Comparison of ENCODE assay signal across 14 cellular contexts in the genomic region with DNA sequence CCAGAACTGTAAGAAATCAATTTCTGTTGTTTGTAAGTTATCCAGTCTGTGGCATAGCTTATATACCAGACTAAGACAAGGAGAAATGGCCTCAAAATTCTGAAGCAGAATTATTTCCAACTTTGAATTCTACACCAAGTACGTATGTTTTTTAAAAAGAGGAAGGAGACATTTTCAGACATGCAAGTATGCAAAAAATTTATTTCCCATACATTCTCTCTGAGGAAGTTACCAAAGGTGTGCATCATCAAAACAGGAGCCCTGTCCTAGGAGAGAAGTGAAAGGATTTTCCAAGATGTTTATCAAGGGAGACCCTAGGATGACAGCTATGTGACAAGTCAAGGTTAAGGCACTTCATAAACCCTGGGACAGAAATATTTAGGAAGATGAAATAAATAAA. TPM values are rescaled to one million over a fixed set of nuclear protein-coding genes. Genes with fewer than 3 reads are reported as not detected.
A peak's percentile ranks its signal among the peaks of the same experiment; 100 is the strongest.
DNase-seq lines count a peak whose midpoint lies in the region; ATAC-seq and TF ChIP-seq lines count a peak whose summit lies in the region.
"Had no signal": no experiment of that assay in that cellular context is flagged by ENCODE, and none has a peak within 500 bp of the region (broad histone marks: within the 10 kb centered on the region; RNA-seq: fewer than 3 reads in every experiment).

No MANE protein-coding gene starts in this region.

- peak overlapping the region; percentile 48 for H3K4me2 ChIP-seq in DOHH2 (ENCODE audit: low read length)
- no peak overlapping the region for H3K4me2 ChIP-seq in trophoblast cell (ENCODE audit: low read length)

- H2BK120ac ChIP-seq in trophoblast cell (ENCODE audit: insufficient read depth, low read length, poor library complexity) = no peak overlapping the region

- intact Hi-C loops in activated B cell treated with CpG ODN at 0.5 μM for 24 hours (cut with micrococcal nuclease) = no loop called here

- H4K91ac ChIP-seq in trophoblast cell (ENCODE audit: low read depth, low read length) = no peak overlapping the region

- peak overlapping the region; percentile 57 for H3K27ac Mint-ChIP-seq in activated B cell treated with CpG ODN at 0.5 μM for 24 hours
- H3K27ac Mint-ChIP-seq: CD8-positive, alpha-beta memory T cell had no signal

- peak overlapping the region; percentile 55 for H3K4me3 Mint-ChIP-seq in activated B cell treated with CpG ODN at 0.5 μM for 24 hours
- no peak overlapping the region for H3K4me3 Mint-ChIP-seq in activated T-cell treated with anti-CD3 and anti-CD28 coated beads, Interleukin-2, amount 50 U/mL, for 4 hours
- H3K4me3 Mint-ChIP-seq: CD8-positive, alpha-beta memory T cell had no signal

- H3K27me3 Mint-ChIP-seq in activated B cell treated with CpG ODN at 0.5 μM for 24 hours = no peaks in the 10 kb centered on the region
- no peaks in the 10 kb centered on the region for H3K27me3 Mint-ChIP-seq in activated T-cell treated with anti-CD3 and anti-CD28 coated beads, Interleukin-2, amount 50 U/mL, for 4 hours (ENCODE audit: low read depth)

- peaks cover 34% of the 10 kb centered on the region for H3K4me1 ChIP-seq in DOHH2 (ENCODE audit: control insufficient read depth, low read length)
- peaks cover 0 to 2% of the 10 kb centered on the region in 2 experiments for H3K4me1 ChIP-seq in trophoblast cell (ENCODE audit: control insufficient read depth in 1 of 2, insufficient read depth in 2 of 2, low read length in 2 of 2)
- H3K4me1 ChIP-seq: BE2C had no signal

- no peaks in the 10 kb centered on the region for H3K36me3 ChIP-seq in DOHH2 (ENCODE audit: control insufficient read depth, low read length)
- H3K36me3 ChIP-seq in trophoblast cell (ENCODE audit: control insufficient read depth in 1 of 2, insufficient read depth in 2 of 2, low read length in 2 of 2) = no peaks in the 10 kb centered on the region
- H3K36me3 ChIP-seq: BE2C, HAP-1 had no signal

- H3K9me3 Mint-ChIP-seq in activated B cell treated with CpG ODN at 0.5 μM for 24 hours = no peaks in the 10 kb centered on the region
- H3K9me3 Mint-ChIP-seq in activated T-cell treated with anti-CD3 and anti-CD28 coated beads, Interleukin-2, amount 50 U/mL, for 4 hours = no peaks in the 10 kb centered on the region
- H3K9me3 Mint-ChIP-seq: CD8-positive, alpha-beta memory T cell had no signal

- no peak overlapping the region for H3K18ac ChIP-seq in trophoblast cell (ENCODE audit: low read length)

- CTCF ChIA-PET in activated B cell treated with CpG ODN at 0.5 μM for 24 hours (lab: Charles Lee) = no interaction called here

- H3K9ac ChIP-seq in trophoblast cell (ENCODE audit: low read length) = no peak overlapping the region

- H2AK5ac ChIP-seq in trophoblast cell (ENCODE audit: low read length) = no peak overlapping the region

- H2AFZ ChIP-seq in trophoblast cell (ENCODE audit: insufficient read depth, low read length, poor library complexity) = no peak overlapping the region

- H3K4ac ChIP-seq in trophoblast cell (ENCODE audit: low read depth, low read length) = no peak overlapping the region

- no CpG with 5 or more reads among the region's 1 CpG for WGBS in trophoblast cell (ENCODE audit: extremely low coverage, insufficient coverage, insufficient read length)

- H3F3A ChIP-seq in DOHH2 (ENCODE audit: control insufficient read depth, insufficient read depth) = no peaks in the 10 kb centered on the region

- TF ChIP-seq CTCF in DOHH2 (IDR thresholded peaks at IDR 0.05; ENCODE audit: low read depth, low read length, poor library complexity, severe bottlenecking) (no peak), activated B cell treated with CpG ODN at 0.5 μM for 24 hours (IDR thresholded peaks at IDR 0.05) (no peak)

- H4K12ac ChIP-seq in trophoblast cell (ENCODE audit: low read depth, low read length) = no peak overlapping the region

- no peak overlapping the region for H4K8ac ChIP-seq in trophoblast cell (ENCODE audit: low read depth, low read length)

- no peak for ATAC-seq in activated B cell treated with CpG ODN at 0.5 μM for 24 hours (ENCODE audit: low read depth)
- no peak for ATAC-seq in activated T-cell treated with anti-CD3 and anti-CD28 coated beads, Interleukin-2, amount 50 U/mL, for 4 hours
- ATAC-seq: HepG2 had no signal

- no peak overlapping the region for H3K27ac ChIP-seq in DOHH2 (ENCODE audit: low read depth, low read length)
- no peak overlapping the region for H3K27ac ChIP-seq in trophoblast cell (ENCODE audit: low read depth, low read length)
- H3K27ac ChIP-seq: C4-2B had no signal

- H3K27me3 ChIP-seq in DOHH2 (ENCODE audit: control insufficient read depth, low read length) = no peaks in the 10 kb centered on the region
- H3K27me3 ChIP-seq in trophoblast cell (ENCODE audit: insufficient read depth, low read length) = no peaks in the 10 kb centered on the region
- H3K27me3 ChIP-seq: BE2C had no signal

- POLR2A ChIA-PET in activated B cell treated with CpG ODN at 0.5 μM for 24 hours (lab: Charles Lee) = no interaction called here

- DNase-seq in NAMALWA (ENCODE audit: low spot score) = peak; percentile 19
- no peak for DNase-seq in activated B cell treated with CpG ODN at 0.5 μM for 24 hours
- DNase-seq in trophoblast cell = peak; percentile 24 to 76
- no peak for DNase-seq in HT-29 (ENCODE audit: low spot score)
- no peak for DNase-seq in NCI-H2227 treated with DMSO at 0.1 percent for 48 hours (lab: John Stamatoyannopoulos, UW)
- DNase-seq in activated T-cell treated with anti-CD3 and anti-CD28 coated beads, Interleukin-2, amount 50 U/mL, for 4 hours = no peak
- DNase-seq in effector CD8-positive, alpha-beta T cell (lab: John Stamatoyannopoulos, UW) = no peak
- DNase-seq: BE2C; CD8-positive, alpha-beta memory T cell; DMS53 had no signal

- no peaks in the 10 kb centered on the region for H4K20me1 ChIP-seq in DOHH2 (ENCODE audit: control insufficient read depth, insufficient read depth, low read depth, low read length)

- H2BK5ac ChIP-seq in trophoblast cell (ENCODE audit: low read depth, low read length, poor library complexity) = no peak overlapping the region

- peaks cover 17% of the 10 kb centered on the region for H3K4me1 Mint-ChIP-seq in activated B cell treated with CpG ODN at 0.5 μM for 24 hours
- no peaks in the 10 kb centered on the region for H3K4me1 Mint-ChIP-seq in activated T-cell treated with anti-CD3 and anti-CD28 coated beads, Interleukin-2, amount 50 U/mL, for 4 hours (ENCODE audit: low read depth)
- H3K4me1 Mint-ChIP-seq: CD8-positive, alpha-beta memory T cell had no signal

- H3K79me1 ChIP-seq in trophoblast cell (ENCODE audit: low read length) = no peaks in the 10 kb centered on the region

- H2BK12ac ChIP-seq in trophoblast cell (ENCODE audit: low read length) = no peak overlapping the region

- no peaks in the 10 kb centered on the region for H3K36me3 Mint-ChIP-seq in activated B cell treated with CpG ODN at 0.5 μM for 24 hours (ENCODE audit: low read depth)
- H3K36me3 Mint-ChIP-seq in activated T-cell treated with anti-CD3 and anti-CD28 coated beads, Interleukin-2, amount 50 U/mL, for 4 hours (ENCODE audit: insufficient read depth) = no peaks in the 10 kb centered on the region
- H3K36me3 Mint-ChIP-seq: CD8-positive, alpha-beta memory T cell had no signal

- H3K9me3 ChIP-seq in DOHH2 (ENCODE audit: control insufficient read depth, insufficient read depth, low read length) (no peaks in the 10 kb centered on the region), trophoblast cell (ENCODE audit: insufficient read depth, low read depth, low read length) (no peaks in the 10 kb centered on the region)
- H3K9me3 ChIP-seq: BE2C, HAP-1 had no signal

- H3K79me2 ChIP-seq in DOHH2 (ENCODE audit: control insufficient read depth, low read length) (no peaks in the 10 kb centered on the region), trophoblast cell (ENCODE audit: control insufficient read depth, insufficient read depth, low read length, poor library complexity) (no peaks in the 10 kb centered on the region)

- H3K4me3 ChIP-seq in DOHH2 (ENCODE audit: low read length) (peak overlapping the region; percentile 18), trophoblast cell (ENCODE audit: low read depth, low read length) (no peak overlapping the region)
- H3K4me3 ChIP-seq: HAP-1 had no signal

- no peak overlapping the region for H3K23ac ChIP-seq in trophoblast cell (ENCODE audit: low read length)

- no peak overlapping the region for H3K14ac ChIP-seq in trophoblast cell (ENCODE audit: low read length)

- H3K9me2 ChIP-seq in DOHH2 (replicated peaks; ENCODE audit: control insufficient read depth, low read length) = no peaks in the 10 kb centered on the region

RNA-seq across cellular contexts. Expression of gene RABGAP1L, which starts 49.3 kb away (rescaled TPM):
- 103 and 126 TPM in 2 replicates for total RNA-seq in activated B cell treated with CpG ODN at 0.5 μM for 24 hours
- 10.1 and 10.9 TPM in 2 replicates for polyA plus RNA-seq in trophoblast cell (2013)
- total RNA-seq in HT-29 (2014; rRNA removed; shearing (Covaris generic)) = 18.4 and 20.2 TPM in 2 replicates
- 10 to 100 TPM; 16.9 to 23.2 (median 22.3) TPM for total RNA-seq in activated T-cell treated with anti-CD3 and anti-CD28 coated beads, Interleukin-2, amount 50 U/mL, for 4 hours

Comparison
In these comparisons a context has a peak if more than half of its experiments do, and no peak if none do; other contexts are left out.
1. DNase-seq: peak in NAMALWA (single experiment) and trophoblast cell (2 of 2); none in activated B cell treated with CpG ODN at 0.5 μM for 24 hours (single experiment), HT-29 (single experiment), NCI-H2227 treated with DMSO at 0.1 percent for 48 hours (single experiment), activated T-cell treated with anti-CD3 and anti-CD28 coated beads, Interleukin-2, amount 50 U/mL, for 4 hours (single experiment) and effector CD8-positive, alpha-beta T cell (single experiment).